Comparison of ENCODE assay signal across 2 cellular contexts in genomic region chr4:117479673-117480072, GRCh38.
TF ChIP-seq lines count a peak whose summit lies in the region.

No MANE protein-coding gene starts in this region.

TF ChIP-seq in HepG2, 621 proteins besides CTCF, POLR2A, EP300 and RAD21:
- no peak for TF ChIP-seq ZNF7 (CRISPR knock-in tag; IDR thresholded peaks at IDR 0.05)
- TF ChIP-seq ZNF468 (CRISPR knock-in tag; IDR thresholded peaks at IDR 0.05): no peak
- TF ChIP-seq FOXO4 (CRISPR knock-in tag; conservative IDR thresholded peaks at IDR 0.05): no peak
- TF ChIP-seq BCL6 (CRISPR knock-in tag; IDR thresholded peaks at IDR 0.05): no peak
- no peak for TF ChIP-seq LBX2 (CRISPR knock-in tag; IDR thresholded peaks at IDR 0.05; ENCODE audit: borderline replicate concordance)
- no peak for TF ChIP-seq ATF1 (CRISPR knock-in tag; IDR thresholded peaks at IDR 0.05)
- TF ChIP-seq ZNF142 (CRISPR knock-in tag; IDR thresholded peaks at IDR 0.05): no peak
- no peak for TF ChIP-seq ZNF777 (CRISPR knock-in tag; IDR thresholded peaks at IDR 0.05)
- no peak for TF ChIP-seq ZNF891 (CRISPR knock-in tag; IDR thresholded peaks at IDR 0.05)
- TF ChIP-seq MLLT10 (CRISPR knock-in tag; IDR thresholded peaks at IDR 0.05): no peak
- TF ChIP-seq ZNF788 (CRISPR knock-in tag; IDR thresholded peaks at IDR 0.05; ENCODE audit: borderline replicate concordance): no peak
- no peak for TF ChIP-seq ZNF274 (CRISPR knock-in tag; IDR thresholded peaks at IDR 0.05)
- TF ChIP-seq RFX3 (CRISPR knock-in tag; IDR thresholded peaks at IDR 0.05): no peak
- no peak for TF ChIP-seq CBX1 (IDR thresholded peaks at IDR 0.05; ENCODE audit: low read depth)

TF ChIP-seq in GM23338, 12 proteins besides CTCF, POLR2A, EP300 and RAD21:
- no peak for TF ChIP-seq ZNF331 (CRISPR knock-in tag; IDR thresholded peaks at IDR 0.05; ENCODE audit: low read depth)
- TF ChIP-seq REST (IDR thresholded peaks at IDR 0.05; ENCODE audit: unreplicated experiment): no peak
- no peak for TF ChIP-seq STAT1 (IDR thresholded peaks at IDR 0.05; ENCODE audit: unreplicated experiment)
- TF ChIP-seq EZH2 (IDR thresholded peaks at IDR 0.05; ENCODE audit: low read depth, unreplicated experiment): no peak
- no peak for TF ChIP-seq JUNB (IDR thresholded peaks at IDR 0.05; ENCODE audit: unreplicated experiment)
- TF ChIP-seq POLR2AphosphoS5 (IDR thresholded peaks at IDR 0.05; ENCODE audit: low read depth): no peak
- no peak for TF ChIP-seq ZNF462 (CRISPR knock-in tag; IDR thresholded peaks at IDR 0.05)
- TF ChIP-seq EZH2phosphoT487 (IDR thresholded peaks at IDR 0.05; ENCODE audit: unreplicated experiment): no peak
- TF ChIP-seq ZNF114 (CRISPR knock-in tag; IDR thresholded peaks at IDR 0.05): no peak
- TF ChIP-seq ETS1 (IDR thresholded peaks at IDR 0.05): no peak
